Comparison of ENCODE assay signal across 7 cellular contexts in genomic region chr12:64828713-64829112, GRCh38.
"Had no signal": no experiment of that assay in that cellular context is flagged by ENCODE, and none has a peak within 500 bp of the region (broad histone marks: within the 10 kb centered on the region; RNA-seq: fewer than 3 reads in every experiment).

No MANE protein-coding gene starts in this region.

- DNase-seq: GDM1, GF-D8 had no signal

- FAIRE-seq: G401.6, GM12891, GM12892, GM18507, GM19239 had no signal
